Comparison of ENCODE assay signal across 11 cellular contexts in the genomic region with DNA sequence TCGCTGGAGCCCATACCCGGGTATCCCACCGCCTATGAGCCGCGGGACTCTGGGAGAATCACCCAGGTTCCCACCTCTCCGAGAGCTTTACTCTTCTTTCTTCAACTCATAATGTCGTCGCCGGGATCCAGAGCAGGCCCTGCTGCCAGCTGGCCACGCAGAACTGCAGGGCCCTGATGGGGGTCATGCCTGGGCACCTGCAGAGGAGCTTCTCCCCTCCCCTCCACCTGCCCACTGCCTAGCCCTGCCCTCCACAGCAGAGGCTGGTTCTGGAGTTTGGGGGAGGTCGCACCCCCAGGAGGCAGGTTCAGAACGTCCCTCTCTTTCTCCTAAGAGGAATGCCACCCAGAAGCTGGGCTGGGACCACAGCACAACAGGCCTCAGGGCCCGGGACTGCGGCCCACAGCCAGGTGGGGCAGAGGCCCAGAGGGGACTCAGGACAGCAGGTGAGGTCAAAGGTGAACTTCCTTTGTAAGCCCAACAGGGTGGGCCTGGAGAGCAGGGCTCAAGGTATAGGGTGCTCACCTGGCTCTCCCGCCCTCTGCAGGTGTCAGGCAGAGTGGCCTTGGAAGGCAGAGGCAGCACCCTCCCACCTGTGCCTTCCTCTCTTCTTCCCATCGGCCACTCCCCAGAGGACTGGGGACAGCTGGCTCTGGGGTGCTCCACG. TPM values are rescaled to one million over a fixed set of nuclear protein-coding genes. Genes with fewer than 3 reads are reported as not detected.
A peak's percentile ranks its signal among the peaks of the same experiment; 100 is the strongest.
DNase-seq lines count a peak whose midpoint lies in the region; ATAC-seq, FAIRE-seq and TF ChIP-seq lines count a peak whose summit lies in the region.
"Had no signal": no experiment of that assay in that cellular context is flagged by ENCODE, and none has a peak within 500 bp of the region (broad histone marks: within the 10 kb centered on the region; RNA-seq: fewer than 3 reads in every experiment).

No MANE protein-coding gene starts in this region.

- peaks cover 10 to 49% of the 10 kb centered on the region in 2 experiments for H3K79me1 ChIP-seq in IMR-90 (ENCODE audit: low read depth in 1 of 2, low read length in 2 of 2)

- in situ Hi-C loops in IMR-90 (cut with MboI; ENCODE audit: low sequenced_read_pairs) (no loop called here), K562 (cut with MboI) (no loop called here)

- POLR2A ChIA-PET in IMR-90 (lab: Charles Lee; ENCODE audit: unreplicated experiment) (interaction anchor here (0.6 to 4.7 kb wide), 3 partner anchors 42 to 119 kb away, joined by 3 to 32 read pairs (median 5); a partner anchor contains a TSS), K562 (lab: Yijun Ruan, JAX) (interaction anchor here (0.7 to 16.2 kb wide), 8 partner anchors 10 to 122 kb away, joined by 3 to 253 read pairs (median 5); a partner anchor contains a TSS)

- H3K9me1 ChIP-seq in IMR-90 (ENCODE audit: insufficient read depth, low read length) (peaks cover 24% of the 10 kb centered on the region), K562 (ENCODE audit: control insufficient read depth, insufficient read depth, low read length) (no peaks in the 10 kb centered on the region)

- intact Hi-C loops in IMR-90 (cut with micrococcal nuclease) (loop anchor here (5.0 kb wide), 1 partner anchor 192 kb away; a partner anchor contains a TSS), K562 (cut with micrococcal nuclease) (no loop called here), pancreas (cut with DNase I) (no loop called here)

- H3K27ac ChIP-seq in DND-41 (ENCODE audit: low read length) (peak overlapping the region; percentile 86; the same call in 1 of the 2 replicates), IMR-90 (ENCODE audit: insufficient read depth, low read length) (no peak overlapping the region), K562 (ENCODE audit: extremely low read depth, low read depth, low read length) (no peak overlapping the region), pancreas (peak overlapping the region; percentile 98 to 99 (median 99))

- no peak for FAIRE-seq in K562 (lab: Jason Lieb, UNC)
- FAIRE-seq in pancreas (lab: Jason Lieb, UNC): no peak
- FAIRE-seq: endometrium had no signal

- TF ChIP-seq POLR2A in IMR-90 (IDR thresholded peaks at IDR 0.05; ENCODE audit: low read depth, low read length) (no peak), K562 (conservative IDR thresholded peaks at IDR 0.05) (no peak)

- DNase-seq in DND-41 (no peak), IMR-90 (no peak), K562 (ENCODE audit: extremely low read depth in 1 of 4, low spot score in 3 of 4) (no peak), pancreas (peak in 5 of 6 donors; percentile 66 to 83 (median 78)), MV-4-11 (lab: John Stamatoyannopoulos, UW) (no peak), DMS79 treated with DMSO at 0.1 percent for 48 hours (lab: John Stamatoyannopoulos, UW) (no peak)
- DNase-seq: activated CD8-positive, alpha-beta memory T cell treated with anti-CD3 and anti-CD28 coated beads, Interleukin-2, amount 50 U/mL, for 4 hours had no signal

- H3K9ac ChIP-seq in DND-41 (ENCODE audit: low read depth, low read length): peak overlapping the region; percentile 74
- H3K9ac ChIP-seq in IMR-90 (ENCODE audit: low read depth, low read length): no peak overlapping the region
- H3K9ac ChIP-seq in K562 (ENCODE audit: insufficient read depth in 1 of 2, low read depth in 2 of 2, low read length in 2 of 2): peak overlapping the region in 1 of 2 experiments; percentile 38; a peak in 2 of 4 replicates

- peaks cover 27% of the 10 kb centered on the region for H3K79me2 ChIP-seq in DND-41 (ENCODE audit: insufficient read depth, low read length)
- no peaks in the 10 kb centered on the region for H3K79me2 ChIP-seq in K562 (ENCODE audit: control insufficient read depth, insufficient read depth, low read length)

- peak overlapping the region in 1 of 2 experiments; percentile 42; a peak in 2 of 4 replicates for H4K8ac ChIP-seq in IMR-90 (ENCODE audit: low read depth in 2 of 2, low read length in 2 of 2)

- CTCF ChIA-PET in IMR-90 (lab: Yijun Ruan, JAX) (interaction anchor here (0.5 kb wide), 1 partner anchor 14 kb away, joined by 3 read pairs; no protein-coding TSS in a partner anchor), K562 (lab: Yijun Ruan, JAX; ENCODE audit: low intra/inter-chr PET ratio) (no interaction called here)

- no peak overlapping the region for H3K14ac ChIP-seq in IMR-90 (replicated peaks; ENCODE audit: low read depth, low read length)

- dilution Hi-C loops in IMR-90 (cut with HindIII; ENCODE audit: low sequenced_read_pairs, unreplicated experiment): no loop called here

- peak overlapping the region; percentile 91 for H3K4me2 ChIP-seq in DND-41 (ENCODE audit: insufficient read depth, low read length)
- no peak overlapping the region for H3K4me2 ChIP-seq in IMR-90 (ENCODE audit: low read depth, low read length)
- no peak overlapping the region for H3K4me2 ChIP-seq in K562 (ENCODE audit: insufficient read depth, low read length)

- peak overlapping the region; percentile 50; the same call in 1 of the 2 replicates for H2BK20ac ChIP-seq in IMR-90 (ENCODE audit: low read depth, low read length)

- TF ChIP-seq RAD21 in IMR-90 (IDR thresholded peaks at IDR 0.05; ENCODE audit: low read length) (no peak), K562 (CRISPR knock-in tag; conservative IDR thresholded peaks at IDR 0.05 in 1 of 2, IDR thresholded peaks at IDR 0.05 in 1 of 2) (no peak)

- H2BK120ac ChIP-seq in IMR-90 (ENCODE audit: low read depth, low read length): peak overlapping the region; percentile 44

- TF ChIP-seq EP300 in K562 (IDR thresholded peaks at IDR 0.05; ENCODE audit: low read length): no peak

- H3K9me3 ChIP-seq in DND-41 (ENCODE audit: insufficient read depth, low read length, severe bottlenecking) (no peaks in the 10 kb centered on the region), IMR-90 (ENCODE audit: control insufficient read depth, insufficient read depth, low read length) (no peaks in the 10 kb centered on the region), K562 (replicated peaks; ENCODE audit: control insufficient read depth, insufficient read depth, low read depth, low read length) (no peaks in the 10 kb centered on the region), pancreas (no peaks in the 10 kb centered on the region)

- ATAC-seq in DND-41 (ENCODE audit: insufficient read depth, low read depth) (no peak), IMR-90 (ENCODE audit: low read depth) (no peak), K562 (no peak), pancreas (peak; percentile 24 to 50 (median 36)), GM19452 (IDR thresholded peaks at IDR 0.05; ENCODE audit: unreplicated experiment) (no peak), GM21528 (IDR thresholded peaks at IDR 0.05; ENCODE audit: low FRiP score, unreplicated experiment) (no peak)
- ATAC-seq: left lobe of liver had no signal

- H2AK5ac ChIP-seq in IMR-90 (ENCODE audit: low read depth, low read length): peak overlapping the region; percentile 88

- peak overlapping the region; percentile 23 for H4K91ac ChIP-seq in IMR-90 (ENCODE audit: insufficient read depth, low read depth, low read length)

- H3K56ac ChIP-seq in IMR-90 (ENCODE audit: extremely low read depth, insufficient read depth, low read length): no peak overlapping the region

- H4K5ac ChIP-seq in IMR-90 (ENCODE audit: low read depth, low read length): no peak overlapping the region

- H2BK15ac ChIP-seq in IMR-90 (ENCODE audit: low read depth, low read length): 0 out of 3 replicates have a peak overlapping the region, but pooled peaks have one; percentile 25

- H3K23ac ChIP-seq in IMR-90 (ENCODE audit: low read depth, low read length): no peak overlapping the region

- H3K18ac ChIP-seq in IMR-90 (ENCODE audit: low read depth, low read length): no peak overlapping the region

- H3K4me1 ChIP-seq in DND-41 (ENCODE audit: insufficient read depth, low read length) (peaks cover 52% of the 10 kb centered on the region), IMR-90 (ENCODE audit: control insufficient read depth, insufficient read depth, low read length) (peaks cover 24% of the 10 kb centered on the region), K562 (replicated peaks in 1 of 2; ENCODE audit: control insufficient read depth in 2 of 2, insufficient read depth in 2 of 2, low read length in 2 of 2) (peaks cover 28 to 77% of the 10 kb centered on the region in 2 experiments), pancreas (peaks cover 41 to 52% (median 51%) of the 10 kb centered on the region in 3 donors)

- BruUV-seq in IMR-90 (replicated peaks; lab: Mats Ljungman, UMichigan): no TSS peak
- no TSS peak for BruUV-seq in K562 (replicated peaks; lab: Mats Ljungman, UMichigan)

- no peaks in the 10 kb centered on the region for H4K20me1 ChIP-seq in DND-41 (ENCODE audit: insufficient read depth, low read length)
- H4K20me1 ChIP-seq in IMR-90 (ENCODE audit: insufficient read depth, low read length): peaks cover 6% of the 10 kb centered on the region
- no peaks in the 10 kb centered on the region; the same call in 1 of the 2 replicates for H4K20me1 ChIP-seq in K562 (replicated peaks; ENCODE audit: control insufficient read depth, insufficient read depth, low read length)

- H3K4me3 ChIP-seq in DND-41 (ENCODE audit: low read depth in 1 of 2, low read length in 2 of 2): peak overlapping the region in 1 of 2 experiments; percentile 65; a peak in 2 of 4 replicates
- H3K4me3 ChIP-seq in IMR-90 (ENCODE audit: insufficient read depth, low read depth, low read length): no peak overlapping the region
- H3K4me3 ChIP-seq in K562: no peak overlapping the region
- H3K4me3 ChIP-seq in pancreas: peak overlapping the region in 3 of 4 donors; percentile 10 to 45 (median 45)

- 95% methylated on average over 5 of the region's 17 CpGs; no CpG with 5 or more reads in 1 of the 2 experiments for WGBS in IMR-90 (ENCODE audit: extremely low coverage in 2 of 2, insufficient read length in 1 of 2), 2 experiments
- WGBS in K562 (ENCODE audit: insufficient coverage, low coverage, missing lambda C conversion rate): 81% methylated on average over 15 of the region's 17 CpGs
- 28 to 33% methylated on average over 17 of the region's 17 CpGs for WGBS in pancreas, 2 donors

- TF ChIP-seq CTCF in DND-41 (IDR thresholded peaks at IDR 0.05; ENCODE audit: borderline replicate concordance, extremely low read depth, low read length, poor library complexity, severe bottlenecking): no peak
- no peak for TF ChIP-seq CTCF in IMR-90 (conservative IDR thresholded peaks at IDR 0.05; ENCODE audit: low read depth, low read length)
- peak in 1 of 3 experiments; percentile 3; a peak in 1 of 6 replicates for TF ChIP-seq CTCF in K562 (IDR thresholded peaks at IDR 0.05 in 2 of 3, conservative IDR thresholded peaks at IDR 0.05 in 1 of 3; ENCODE audit: insufficient read depth in 2 of 3, low read depth in 1 of 3, low read length in 3 of 3)
- TF ChIP-seq CTCF in pancreas (IDR thresholded peaks at IDR 0.05): no peak

- H3K27me3 ChIP-seq in DND-41 (ENCODE audit: insufficient read depth, low read length, poor library complexity): no peaks in the 10 kb centered on the region
- no peaks in the 10 kb centered on the region for H3K27me3 ChIP-seq in IMR-90 (ENCODE audit: control insufficient read depth, insufficient read depth, low read length)
- no peaks in the 10 kb centered on the region for H3K27me3 ChIP-seq in K562 (ENCODE audit: control insufficient read depth in 2 of 2, insufficient read depth in 2 of 2, low read length in 2 of 2)
- no peaks in the 10 kb centered on the region for H3K27me3 ChIP-seq in pancreas

- no peak overlapping the region for H2AFZ ChIP-seq in DND-41 (ENCODE audit: low read depth, low read length)
- H2AFZ ChIP-seq in IMR-90 (replicated peaks; ENCODE audit: low read length, poor library complexity): peak overlapping the region; percentile 8
- no peak overlapping the region for H2AFZ ChIP-seq in K562 (ENCODE audit: low read depth, low read length)

- H3K36me3 ChIP-seq in DND-41 (ENCODE audit: insufficient read depth, low read length) (no peaks in the 10 kb centered on the region), IMR-90 (ENCODE audit: control insufficient read depth, insufficient read depth, low read length) (no peaks in the 10 kb centered on the region), K562 (ENCODE audit: control insufficient read depth, insufficient read depth, low read length) (no peaks in the 10 kb centered on the region), pancreas (no peaks in the 10 kb centered on the region)

- peak overlapping the region; percentile 99 for H3K4ac ChIP-seq in IMR-90 (ENCODE audit: low read depth, low read length)

- peak overlapping the region; percentile 23 for H2AK9ac ChIP-seq in IMR-90 (replicated peaks; ENCODE audit: low read depth, low read length, poor library complexity)

- no peak overlapping the region for H2BK5ac ChIP-seq in IMR-90 (ENCODE audit: low read depth, low read length, poor library complexity, severe bottlenecking)

RNA-seq across cellular contexts. Expression of a gene that starts 1.9 kb away (rescaled TPM):
- total RNA-seq in IMR-90 (2012; rRNA removed): 0.56 and 0.72 TPM in 2 replicates
- 1.2 and 1.3 TPM in 2 replicates for polyA plus RNA-seq in IMR-90 (2012; rRNA removed)
- 0.69 and 1.5 TPM in 2 replicates for polyA plus RNA-seq in IMR-90 (2012; cell fraction: cytosol; rRNA removed)
- 5.8 and 7.2 TPM in 2 replicates for polyA plus RNA-seq in IMR-90 (2012; cell fraction: nucleus; rRNA removed; ENCODE audit: low replicate concordance)
- total RNA-seq in K562 (2011; cell fraction: chromatin; rRNA removed; ENCODE audit: low replicate concordance): 2.5 and 2.9 TPM in 2 replicates
- 2.7 and 3.6 TPM in 2 replicates for total RNA-seq in K562 (2011; cell fraction: nucleolus; rRNA removed)
- total RNA-seq in K562 (2011; cell fraction: nucleoplasm; rRNA removed): 2.3 and 2.7 TPM in 2 replicates
- 0.82 and 2.3 TPM in 2 replicates for total RNA-seq in K562 (2014; rRNA removed)
- 0.55 and 0.57 TPM in 2 replicates for total RNA-seq in K562 (2014; rRNA removed; fragmentation: Illumina TruSeq; extraction: Trizol)
- 0.40 and 0.45 TPM in 2 replicates for total RNA-seq in K562 (2015; rRNA removed; fragmentation: Illumina TruSeq; extraction: Trizol)
- 0.92 and 2.2 TPM in 2 replicates for total RNA-seq in K562 (2021)
- 0.61 and 0.81 TPM in 2 replicates for polyA plus RNA-seq in K562 (2011; rRNA removed)
- polyA plus RNA-seq in K562 (2011; cell fraction: cytosol; rRNA removed): 0.49 and 0.85 TPM in 2 replicates
- polyA plus RNA-seq in K562 (2011; cell fraction: nucleus; rRNA removed): 1.2 and 3.9 TPM in 2 replicates
- polyA plus RNA-seq in K562 (2012): 1.3 and 1.4 TPM in 2 replicates
- 0.51 and 0.68 TPM in 2 replicates for polyA plus RNA-seq in K562 (2014; fragmentation: Illumina TruSeq; extraction: Trizol)
- polyA plus RNA-seq in K562 (2014; fragmentation: Nextera tagmentation; extraction: Ambion mirVana): under 1 TPM; 0.15 to 0.34 TPM
- 0.93 and 1.1 TPM in 2 replicates for polyA plus RNA-seq in K562 (2014; rRNA removed)
- 0.35 and 0.42 TPM in 2 replicates for polyA minus RNA-seq in K562 (2011; rRNA and poly(A)+ RNA removed)
- polyA minus RNA-seq in K562 (2011; cell fraction: cytosol; rRNA and poly(A)+ RNA removed): 0.76 and 0.91 TPM in 2 replicates
- 0.40 and 0.56 TPM in 2 replicates for polyA minus RNA-seq in K562 (2011; cell fraction: nucleus; rRNA and poly(A)+ RNA removed)
- 10 to 100 TPM; 16.2 to 53.4 (median 26.3) TPM for total RNA-seq in pancreas
- 10 to 100 TPM; 38.0 to 58.2 TPM for polyA plus RNA-seq in pancreas

RNA-seq across cellular contexts. Expression of a gene that starts 5.8 kb away (rescaled TPM):
- total RNA-seq in IMR-90 (2012; rRNA removed) (10.8 and 11.3 TPM in 2 replicates), K562 (2014; rRNA removed) (34.6 and 46.5 TPM in 2 replicates), K562 (2014; rRNA removed; fragmentation: Illumina TruSeq; extraction: Trizol) (6.2 and 8.6 TPM in 2 replicates), K562 (2015; rRNA removed; fragmentation: Illumina TruSeq; extraction: Trizol) (15.0 and 15.8 TPM in 2 replicates), K562 (2021) (44.2 and 54.5 TPM in 2 replicates), pancreas (10 to 100 TPM; 15.4 to 28.9 (median 18.8) TPM)
- polyA plus RNA-seq in IMR-90 (2012; rRNA removed) (19.8 and 22.5 TPM in 2 replicates), K562 (2011; rRNA removed) (16.0 and 19.9 TPM in 2 replicates), K562 (2014; fragmentation: Illumina TruSeq; extraction: Trizol) (12.0 and 19.4 TPM in 2 replicates), K562 (2014; fragmentation: Nextera tagmentation; extraction: Ambion mirVana) (1 to 10 TPM; 4.5 to 5.0 TPM), K562 (2014; rRNA removed) (33.4 and 41.7 TPM in 2 replicates), pancreas (10 to 100 TPM; 15.0 to 15.7 TPM)
- 30.0 and 36.2 TPM in 2 replicates for polyA plus RNA-seq in IMR-90 (2012; cell fraction: cytosol; rRNA removed)
- 33.2 and 66.1 TPM in 2 replicates for polyA plus RNA-seq in IMR-90 (2012; cell fraction: nucleus; rRNA removed; ENCODE audit: low replicate concordance)
- 28.5 and 83.6 TPM in 2 replicates for total RNA-seq in K562 (2011; cell fraction: chromatin; rRNA removed; ENCODE audit: low replicate concordance)
- 89.6 and 96.9 TPM in 2 replicates for total RNA-seq in K562 (2011; cell fraction: nucleolus; rRNA removed)
- total RNA-seq in K562 (2011; cell fraction: nucleoplasm; rRNA removed): 32.8 and 36.5 TPM in 2 replicates
- 24.0 and 43.0 TPM in 2 replicates for polyA plus RNA-seq in K562 (2011; cell fraction: cytosol; rRNA removed)
- 25.1 and 46.6 TPM in 2 replicates for polyA plus RNA-seq in K562 (2011; cell fraction: nucleus; rRNA removed)
- polyA plus RNA-seq in K562 (2012): 21.4 and 22.5 TPM in 2 replicates
- polyA minus RNA-seq in K562 (2011; rRNA and poly(A)+ RNA removed): 8.4 and 13.5 TPM in 2 replicates
- polyA minus RNA-seq in K562 (2011; cell fraction: cytosol; rRNA and poly(A)+ RNA removed): 21.0 and 21.1 TPM in 2 replicates
- polyA minus RNA-seq in K562 (2011; cell fraction: nucleus; rRNA and poly(A)+ RNA removed): 28.1 and 34.6 TPM in 2 replicates

RNA-seq across cellular contexts. Expression of a gene that starts 26.0 kb away (rescaled TPM):
- 0.28 TPM in 1 of 2 replicates, not detected in the other for total RNA-seq in IMR-90 (2012; rRNA removed)
- 0.12 TPM in 1 of 2 replicates, not detected in the other for polyA plus RNA-seq in IMR-90 (2012; rRNA removed)
- polyA plus RNA-seq in IMR-90 (2012; cell fraction: cytosol; rRNA removed): 0.06 and 0.11 TPM in 2 replicates
- 0.46 and 0.78 TPM in 2 replicates for polyA plus RNA-seq in IMR-90 (2012; cell fraction: nucleus; rRNA removed; ENCODE audit: low replicate concordance)
- 0.79 and 1.5 TPM in 2 replicates for total RNA-seq in K562 (2011; cell fraction: chromatin; rRNA removed; ENCODE audit: low replicate concordance)
- total RNA-seq in K562 (2011; cell fraction: nucleolus; rRNA removed): 1.4 and 1.5 TPM in 2 replicates
- 0.38 and 0.95 TPM in 2 replicates for total RNA-seq in K562 (2011; cell fraction: nucleoplasm; rRNA removed)
- total RNA-seq in K562 (2014; rRNA removed): 1.3 and 2.1 TPM in 2 replicates
- total RNA-seq in K562 (2014; rRNA removed; fragmentation: Illumina TruSeq; extraction: Trizol): 0.29 and 0.44 TPM in 2 replicates
- total RNA-seq in K562 (2015; rRNA removed; fragmentation: Illumina TruSeq; extraction: Trizol): 0.65 and 0.75 TPM in 2 replicates
- total RNA-seq in K562 (2021): 0.81 and 1.3 TPM in 2 replicates
- polyA plus RNA-seq in K562 (2011; rRNA removed): 0.39 and 0.56 TPM in 2 replicates
- 0.53 and 1.1 TPM in 2 replicates for polyA plus RNA-seq in K562 (2011; cell fraction: cytosol; rRNA removed)
- 0.79 and 1.1 TPM in 2 replicates for polyA plus RNA-seq in K562 (2011; cell fraction: nucleus; rRNA removed)
- 1.0 and 1.8 TPM in 2 replicates for polyA plus RNA-seq in K562 (2012)
- 0.49 and 0.64 TPM in 2 replicates for polyA plus RNA-seq in K562 (2014; fragmentation: Illumina TruSeq; extraction: Trizol)
- under 1 TPM; 0.06 to 0.08 TPM for polyA plus RNA-seq in K562 (2014; fragmentation: Nextera tagmentation; extraction: Ambion mirVana)
- 0.61 and 0.98 TPM in 2 replicates for polyA plus RNA-seq in K562 (2014; rRNA removed)
- polyA minus RNA-seq in K562 (2011; rRNA and poly(A)+ RNA removed): 0.12 and 0.25 TPM in 2 replicates
- polyA minus RNA-seq in K562 (2011; cell fraction: cytosol; rRNA and poly(A)+ RNA removed): 0.64 TPM in 1 of 2 replicates, not detected in the other
- polyA minus RNA-seq in K562 (2011; cell fraction: nucleus; rRNA and poly(A)+ RNA removed): 0.67 and 0.81 TPM in 2 replicates
- total RNA-seq in pancreas: under 1 TPM in 4 of 6 donors, not detected in 2; 0.06 to 0.16 (median 0.13) TPM
- under 1 TPM; 0.15 to 0.68 TPM for polyA plus RNA-seq in pancreas

RNA-seq across cellular contexts. Expression of a gene that starts 42.0 kb away (rescaled TPM):
- total RNA-seq in IMR-90 (2012; rRNA removed): 30.1 and 38.0 TPM in 2 replicates
- polyA plus RNA-seq in IMR-90 (2012; rRNA removed): 56.3 and 114 TPM in 2 replicates
- polyA plus RNA-seq in IMR-90 (2012; cell fraction: cytosol; rRNA removed): 12.5 and 21.1 TPM in 2 replicates
- polyA plus RNA-seq in IMR-90 (2012; cell fraction: nucleus; rRNA removed; ENCODE audit: low replicate concordance): 237 and 1,050 TPM in 2 replicates
- total RNA-seq in K562 (2011; cell fraction: chromatin; rRNA removed; ENCODE audit: low replicate concordance): 684 and 1,510 TPM in 2 replicates
- 291 and 321 TPM in 2 replicates for total RNA-seq in K562 (2011; cell fraction: nucleolus; rRNA removed)
- total RNA-seq in K562 (2011; cell fraction: nucleoplasm; rRNA removed): 737 and 1,283 TPM in 2 replicates
- 15.2 and 20.1 TPM in 2 replicates for total RNA-seq in K562 (2014; rRNA removed)
- 62.8 and 76.9 TPM in 2 replicates for total RNA-seq in K562 (2014; rRNA removed; fragmentation: Illumina TruSeq; extraction: Trizol)
- 26.3 and 31.5 TPM in 2 replicates for total RNA-seq in K562 (2015; rRNA removed; fragmentation: Illumina TruSeq; extraction: Trizol)
- total RNA-seq in K562 (2021): 129 and 208 TPM in 2 replicates
- polyA plus RNA-seq in K562 (2011; rRNA removed): 56.2 and 171 TPM in 2 replicates
- 45.5 and 49.2 TPM in 2 replicates for polyA plus RNA-seq in K562 (2011; cell fraction: cytosol; rRNA removed)
- 234 and 651 TPM in 2 replicates for polyA plus RNA-seq in K562 (2011; cell fraction: nucleus; rRNA removed)
- 312 and 328 TPM in 2 replicates for polyA plus RNA-seq in K562 (2012)
- 137 and 146 TPM in 2 replicates for polyA plus RNA-seq in K562 (2014; fragmentation: Illumina TruSeq; extraction: Trizol)
- 10 to 100 TPM; 22.8 to 30.1 TPM for polyA plus RNA-seq in K562 (2014; fragmentation: Nextera tagmentation; extraction: Ambion mirVana)
- polyA plus RNA-seq in K562 (2014; rRNA removed): 382 and 389 TPM in 2 replicates
- 92.6 and 137 TPM in 2 replicates for polyA minus RNA-seq in K562 (2011; rRNA and poly(A)+ RNA removed)
- 19.9 and 35.6 TPM in 2 replicates for polyA minus RNA-seq in K562 (2011; cell fraction: cytosol; rRNA and poly(A)+ RNA removed)
- polyA minus RNA-seq in K562 (2011; cell fraction: nucleus; rRNA and poly(A)+ RNA removed): 168 and 220 TPM in 2 replicates
- total RNA-seq in pancreas: 1,000 to 10,000 TPM in 1 of 6 donors, 100 to 1,000 TPM in 5; 295 to 1,475 (median 528) TPM
- polyA plus RNA-seq in pancreas: 1,000 to 10,000 TPM; 1,390 to 2,770 TPM

RNA-seq across cellular contexts. Expression of a gene that starts 46.9 kb away (rescaled TPM):
- total RNA-seq in IMR-90 (2012; rRNA removed): 37.2 and 42.8 TPM in 2 replicates
- polyA plus RNA-seq in IMR-90 (2012; rRNA removed): 54.3 and 62.5 TPM in 2 replicates
- 41.8 and 53.8 TPM in 2 replicates for polyA plus RNA-seq in IMR-90 (2012; cell fraction: cytosol; rRNA removed)
- polyA plus RNA-seq in IMR-90 (2012; cell fraction: nucleus; rRNA removed; ENCODE audit: low replicate concordance): 72.6 and 78.3 TPM in 2 replicates
- total RNA-seq in K562 (2011; cell fraction: chromatin; rRNA removed; ENCODE audit: low replicate concordance): 75.3 and 142 TPM in 2 replicates
- 65.5 and 74.9 TPM in 2 replicates for total RNA-seq in K562 (2011; cell fraction: nucleolus; rRNA removed)
- 76.9 and 80.5 TPM in 2 replicates for total RNA-seq in K562 (2011; cell fraction: nucleoplasm; rRNA removed)
- total RNA-seq in K562 (2014; rRNA removed): 34.4 and 44.0 TPM in 2 replicates
- 28.1 and 29.3 TPM in 2 replicates for total RNA-seq in K562 (2014; rRNA removed; fragmentation: Illumina TruSeq; extraction: Trizol)
- 41.0 and 41.1 TPM in 2 replicates for total RNA-seq in K562 (2015; rRNA removed; fragmentation: Illumina TruSeq; extraction: Trizol)
- total RNA-seq in K562 (2021): 74.6 and 76.3 TPM in 2 replicates
- 29.7 and 40.3 TPM in 2 replicates for polyA plus RNA-seq in K562 (2011; rRNA removed)
- polyA plus RNA-seq in K562 (2011; cell fraction: cytosol; rRNA removed): 44.3 and 45.4 TPM in 2 replicates
- 64.8 and 70.4 TPM in 2 replicates for polyA plus RNA-seq in K562 (2011; cell fraction: nucleus; rRNA removed)
- 54.9 and 55.8 TPM in 2 replicates for polyA plus RNA-seq in K562 (2012)
- polyA plus RNA-seq in K562 (2014; fragmentation: Illumina TruSeq; extraction: Trizol): 65.0 and 81.7 TPM in 2 replicates
- polyA plus RNA-seq in K562 (2014; fragmentation: Nextera tagmentation; extraction: Ambion mirVana): 10 to 100 TPM; 15.6 to 33.2 TPM
- 33.2 and 35.6 TPM in 2 replicates for polyA plus RNA-seq in K562 (2014; rRNA removed)
- polyA minus RNA-seq in K562 (2011; rRNA and poly(A)+ RNA removed): 31.7 and 32.1 TPM in 2 replicates
- 25.4 and 35.7 TPM in 2 replicates for polyA minus RNA-seq in K562 (2011; cell fraction: cytosol; rRNA and poly(A)+ RNA removed)
- 21.1 and 35.7 TPM in 2 replicates for polyA minus RNA-seq in K562 (2011; cell fraction: nucleus; rRNA and poly(A)+ RNA removed)
- 10 to 100 TPM; 16.6 to 28.0 (median 21.5) TPM for total RNA-seq in pancreas
- polyA plus RNA-seq in pancreas: 10 to 100 TPM; 11.7 to 19.6 TPM

Comparison
In these comparisons a context has a peak if more than half of its experiments do, and no peak if none do; other contexts are left out.
1. ATAC-seq: peak in pancreas (4 of 4); none in DND-41 (single experiment), IMR-90 (single experiment), K562 (single experiment), GM19452 (single experiment) and GM21528 (single experiment).
2. DNase-seq: peak in pancreas (5 of 6); none in DND-41 (single experiment), IMR-90 (single experiment), K562 (0 of 4), MV-4-11 (single experiment) and DMS79 treated with DMSO at 0.1 percent for 48 hours (single experiment).
3. H3K27ac ChIP-seq: peak in DND-41 (single experiment) and pancreas (4 of 4); none in IMR-90 (single experiment) and K562 (single experiment).
4. H3K4me3 ChIP-seq: peak in pancreas (3 of 4); none in IMR-90 (single experiment) and K562 (single experiment).